Comparison of ENCODE assay signal across 9 cellular contexts in the genomic region with DNA sequence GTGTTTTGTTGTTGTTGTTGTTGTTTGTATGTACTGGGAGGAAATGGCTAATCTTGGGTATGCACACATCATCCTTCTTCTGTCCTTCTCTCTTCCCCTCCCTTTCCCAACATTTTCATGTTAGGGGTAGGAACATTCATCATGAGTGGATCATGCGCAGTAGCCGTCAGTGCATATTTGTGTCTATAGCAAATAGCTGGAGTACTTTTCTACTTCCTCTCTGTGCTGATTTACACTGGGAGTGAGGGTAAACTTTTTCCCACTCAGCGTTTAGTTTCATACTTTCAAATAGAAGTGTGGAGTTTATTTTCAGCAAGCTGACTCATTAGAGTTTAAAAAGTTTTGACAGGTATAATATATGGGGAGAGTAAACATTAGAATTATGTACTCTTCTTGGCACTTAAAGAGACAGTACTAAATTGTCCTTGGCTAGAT.
DNase-seq lines count a peak whose midpoint lies in the region; ATAC-seq and TF ChIP-seq lines count a peak whose summit lies in the region.
"Had no signal": no experiment of that assay in that cellular context is flagged by ENCODE, and none has a peak within 500 bp of the region (broad histone marks: within the 10 kb centered on the region; RNA-seq: fewer than 3 reads in every experiment).

No MANE protein-coding gene starts in this region.

- H3K9me3 ChIP-seq in lung (ENCODE audit: control insufficient read depth in 2 of 2, insufficient read depth in 1 of 2, low read length in 1 of 2) (no peaks in the 10 kb centered on the region), tibial artery (no peaks in the 10 kb centered on the region), trophoblast cell (ENCODE audit: insufficient read depth, low read depth, low read length) (no peaks in the 10 kb centered on the region)

- H3K4me3 ChIP-seq in lung (no peak overlapping the region), tibial artery (peak overlapping the region; percentile 87 to 92), trophoblast cell (ENCODE audit: low read depth, low read length) (no peak overlapping the region)

- peak; percentile 29 for DNase-seq in HFFc6
- no peak for DNase-seq in endothelial cell (ENCODE audit: low spot score)
- DNase-seq in lung (ENCODE audit: low spot score) = peak; percentile 63
- no peak for DNase-seq in tibial artery
- DNase-seq in trophoblast cell = no peak
- DNase-seq in GF-D8 (lab: John Stamatoyannopoulos, UW) = no peak
- DNase-seq in NOMO-1 treated with DMSO at 0.1 percent for 48 hours (lab: John Stamatoyannopoulos, UW; ENCODE audit: unreplicated experiment) = no peak
- no peak for DNase-seq in ACHN
- DNase-seq: activated CD4-positive, alpha-beta T cell treated with anti-CD3 and anti-CD28 coated beads, Interleukin-2, amount 10 ng/mL, durations not matched to agents 7 days and 5 days had no signal

- no peak overlapping the region for H3K23ac ChIP-seq in trophoblast cell (ENCODE audit: low read length)

- TF ChIP-seq CTCF in HFFc6 (IDR thresholded peaks at IDR 0.05) (no peak), endothelial cell (IDR thresholded peaks at IDR 0.05; ENCODE audit: unreplicated experiment) (no peak), lung (IDR thresholded peaks at IDR 0.05; ENCODE audit: control extremely low read depth, extremely low read depth) (no peak), tibial artery (IDR thresholded peaks at IDR 0.05) (no peak)

- H3K9me3 Mint-ChIP-seq in HFFc6 (no peaks in the 10 kb centered on the region), endothelial cell (ENCODE audit: unreplicated experiment) (no peaks in the 10 kb centered on the region)
- H3K9me3 Mint-ChIP-seq: activated CD4-positive, alpha-beta T cell treated with anti-CD3 and anti-CD28 coated beads, Interleukin-2, amount 10 ng/mL, durations not matched to agents 7 days and 5 days had no signal

- H4K91ac ChIP-seq in trophoblast cell (ENCODE audit: low read depth, low read length) = no peak overlapping the region

- H3K79me2 ChIP-seq in trophoblast cell (ENCODE audit: control insufficient read depth, insufficient read depth, low read length, poor library complexity) = no peaks in the 10 kb centered on the region

- H3K36me3 Mint-ChIP-seq in HFFc6 (ENCODE audit: low read depth) (no peaks in the 10 kb centered on the region), endothelial cell (ENCODE audit: low read depth, unreplicated experiment) (no peaks in the 10 kb centered on the region)

- H3K9ac ChIP-seq in trophoblast cell (ENCODE audit: low read length) = no peak overlapping the region

- H3K27me3 Mint-ChIP-seq in HFFc6 (ENCODE audit: insufficient read depth) (peaks cover 8% of the 10 kb centered on the region), endothelial cell (ENCODE audit: unreplicated experiment) (peaks cover 8% of the 10 kb centered on the region)

- H3K36me3 ChIP-seq in lung (ENCODE audit: control insufficient read depth in 2 of 2, insufficient read depth in 2 of 2, low read length in 2 of 2) (no peaks in the 10 kb centered on the region), tibial artery (no peaks in the 10 kb centered on the region), trophoblast cell (ENCODE audit: control insufficient read depth in 1 of 2, insufficient read depth in 2 of 2, low read length in 2 of 2) (no peaks in the 10 kb centered on the region)

- in situ Hi-C loops in ACHN (cut with HindIII; ENCODE audit: low pct_ligation_motif_present, low pct_unique_long_range_greater_than_20kb, low sequenced_read_pairs) = no loop called here

- H2AK5ac ChIP-seq in trophoblast cell (ENCODE audit: low read length) = no peak overlapping the region

- H3K27ac ChIP-seq in lung (ENCODE audit: low read depth in 1 of 2, low read length in 1 of 2) (peak overlapping the region; percentile 72 to 91), tibial artery (peak overlapping the region; percentile 95 to 96), trophoblast cell (ENCODE audit: low read depth, low read length) (no peak overlapping the region)

- H3K4me1 ChIP-seq in lung (ENCODE audit: control insufficient read depth in 2 of 2, insufficient read depth in 2 of 2, low read length in 2 of 2) = peaks cover 5 to 6% of the 10 kb centered on the region in 2 donors
- peaks cover 0 to 53% (median 5%) of the 10 kb centered on the region in 4 donors for H3K4me1 ChIP-seq in tibial artery
- peaks cover 2 to 9% of the 10 kb centered on the region in 2 experiments for H3K4me1 ChIP-seq in trophoblast cell (ENCODE audit: control insufficient read depth in 1 of 2, insufficient read depth in 2 of 2, low read length in 2 of 2)

- H3K4ac ChIP-seq in trophoblast cell (ENCODE audit: low read depth, low read length) = no peak overlapping the region

- H3K14ac ChIP-seq in trophoblast cell (ENCODE audit: low read length) = no peak overlapping the region

- intact Hi-C loops in tibial artery (cut with DNase I; ENCODE audit: low total_unique reads) = loop anchor here (10.0 kb wide), 1 partner anchor 1221 kb away; no protein-coding TSS in a partner anchor

- H3K27ac Mint-ChIP-seq in HFFc6 (peak overlapping the region; percentile 73), endothelial cell (ENCODE audit: unreplicated experiment) (peak overlapping the region; percentile 54)
- H3K27ac Mint-ChIP-seq: activated CD4-positive, alpha-beta T cell treated with anti-CD3 and anti-CD28 coated beads, Interleukin-2, amount 10 ng/mL, durations not matched to agents 7 days and 5 days had no signal

- H4K12ac ChIP-seq in trophoblast cell (ENCODE audit: low read depth, low read length) = no peak overlapping the region

- H3K4me1 Mint-ChIP-seq in HFFc6 (ENCODE audit: low read depth) (peaks cover 49% of the 10 kb centered on the region), endothelial cell (ENCODE audit: unreplicated experiment) (peaks cover 33% of the 10 kb centered on the region)

- H2BK12ac ChIP-seq in trophoblast cell (ENCODE audit: low read length) = no peak overlapping the region

- no peak overlapping the region for H2BK120ac ChIP-seq in trophoblast cell (ENCODE audit: insufficient read depth, low read length, poor library complexity)

- no peaks in the 10 kb centered on the region for H3K79me1 ChIP-seq in trophoblast cell (ENCODE audit: low read length)

- H2AFZ ChIP-seq in trophoblast cell (ENCODE audit: insufficient read depth, low read length, poor library complexity) = no peak overlapping the region

- 3 to 6% methylated on average over 3 of the region's 3 CpGs for WGBS in lung, 2 donors
- WGBS in trophoblast cell (ENCODE audit: extremely low coverage, insufficient coverage, insufficient read length) = no CpG with 5 or more reads among the region's 3 CpGs

- H3K27me3 ChIP-seq in lung (ENCODE audit: control insufficient read depth, insufficient read depth) (no peaks in the 10 kb centered on the region), tibial artery (no peaks in the 10 kb centered on the region), trophoblast cell (ENCODE audit: insufficient read depth, low read length) (peaks cover 20% of the 10 kb centered on the region)

- no peak overlapping the region for H3K4me2 ChIP-seq in trophoblast cell (ENCODE audit: low read length)

- no peak overlapping the region for H2BK5ac ChIP-seq in trophoblast cell (ENCODE audit: low read depth, low read length, poor library complexity)

- H3K4me3 Mint-ChIP-seq in HFFc6 = peak overlapping the region; percentile 71
- peak overlapping the region; percentile 60 for H3K4me3 Mint-ChIP-seq in endothelial cell (ENCODE audit: unreplicated experiment)
- H3K4me3 Mint-ChIP-seq: activated CD4-positive, alpha-beta T cell treated with anti-CD3 and anti-CD28 coated beads, Interleukin-2, amount 10 ng/mL, durations not matched to agents 7 days and 5 days had no signal

- ATAC-seq in lung (ENCODE audit: insufficient read depth, low FRiP score) = peak; percentile 28

- H4K8ac ChIP-seq in trophoblast cell (ENCODE audit: low read depth, low read length) = no peak overlapping the region

- no peak overlapping the region for H3K18ac ChIP-seq in trophoblast cell (ENCODE audit: low read length)

Comparison
In these comparisons a context has a peak if more than half of its experiments do, and no peak if none do; other contexts are left out.
1. DNase-seq: peak in HFFc6 (single experiment) and lung (single experiment); none in endothelial cell (single experiment), tibial artery (0 of 2), trophoblast cell (0 of 2), GF-D8 (single experiment), NOMO-1 treated with DMSO at 0.1 percent for 48 hours (single experiment) and ACHN (single experiment).
2. H3K4me3 ChIP-seq: peak in tibial artery (2 of 2); none in lung (single experiment) and trophoblast cell (single experiment).